8 cellular contexts compared by ENCODE assay signal in the genomic region with DNA sequence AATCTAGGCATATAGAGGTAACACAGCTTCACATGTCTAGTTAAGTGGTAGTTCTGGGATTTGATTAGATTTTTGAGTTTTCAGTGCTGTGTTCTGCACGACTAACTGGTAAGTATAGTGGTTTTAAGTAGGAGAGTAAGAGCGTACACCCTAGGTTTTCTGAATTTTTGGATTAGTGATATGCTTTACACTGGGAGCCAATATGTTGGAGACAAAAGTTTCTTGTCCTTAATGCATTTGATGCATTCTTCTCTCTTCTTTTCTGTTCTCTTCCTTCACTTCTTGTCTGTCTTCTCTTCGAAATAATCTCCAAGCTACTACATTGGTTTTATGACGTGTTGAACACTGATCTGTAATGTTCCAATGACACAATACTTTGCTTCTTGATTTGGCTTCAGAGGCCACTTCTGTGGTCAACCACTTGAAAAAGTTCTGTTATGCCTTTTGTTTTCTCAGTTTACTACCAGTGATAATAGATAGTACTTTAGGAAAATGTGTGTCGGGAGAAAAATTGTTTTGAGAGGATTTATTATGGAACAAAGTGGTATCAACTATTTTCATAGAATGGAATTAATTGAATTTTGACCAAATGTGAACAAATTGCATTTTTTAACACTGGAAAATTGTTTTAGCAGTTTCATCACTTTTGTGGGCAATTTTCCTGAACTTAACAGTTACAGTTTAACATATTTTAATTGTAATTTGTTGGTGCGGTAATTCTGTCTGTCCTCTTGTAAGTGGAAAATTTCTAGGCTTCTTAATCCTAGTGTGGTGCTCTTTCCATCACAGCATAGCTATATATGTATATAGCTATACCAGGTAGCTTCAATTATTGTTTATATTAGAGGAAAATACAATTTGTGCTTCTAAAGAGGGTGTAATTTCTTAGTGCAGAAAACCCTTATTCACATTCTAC. TPM values are rescaled to one million over a fixed set of nuclear protein-coding genes. Genes with fewer than 3 reads are reported as not detected.
A peak's percentile ranks its signal among the peaks of the same experiment; 100 is the strongest.
DNase-seq lines count a peak whose midpoint lies in the region; ATAC-seq and TF ChIP-seq lines count a peak whose summit lies in the region.

No MANE protein-coding gene starts in this region.

- H3K36me3 ChIP-seq in BLaER1: peaks cover 7% of the 10 kb centered on the region; the same call in 1 of the 2 replicates
- H3K36me3 ChIP-seq in mesodermal cell (ENCODE audit: control insufficient read depth, insufficient read depth, low read length): peaks cover 3% of the 10 kb centered on the region

- H3K4me1 ChIP-seq in BLaER1: peaks cover 21% of the 10 kb centered on the region
- H3K4me1 ChIP-seq in mesodermal cell (ENCODE audit: control insufficient read depth, insufficient read depth, low read length, poor library complexity, severe bottlenecking): peaks cover 8% of the 10 kb centered on the region

- H3K9me3 ChIP-seq in BLaER1 (no peaks in the 10 kb centered on the region), mesodermal cell (ENCODE audit: control insufficient read depth, low read length) (no peaks in the 10 kb centered on the region)

- intact Hi-C loops in activated CD8-positive, alpha-beta T cell treated with anti-CD3 and anti-CD28 coated beads for 36 hours (cut with micrococcal nuclease): no loop called here

- no peaks in the 10 kb centered on the region for H3K9me3 Mint-ChIP-seq in activated CD8-positive, alpha-beta T cell treated with anti-CD3 and anti-CD28 coated beads for 36 hours

- H3K27me3 ChIP-seq in BLaER1 (peaks cover 32% of the 10 kb centered on the region), HL-60 (ENCODE audit: insufficient read depth, poor library complexity, severe bottlenecking) (no peaks in the 10 kb centered on the region)

- H3K4me3 ChIP-seq in BLaER1: peak overlapping the region; percentile 94
- peak overlapping the region; percentile 76 for H3K4me3 ChIP-seq in HL-60 (replicated peaks; ENCODE audit: insufficient read depth, low read length)
- H3K4me3 ChIP-seq in mesodermal cell (ENCODE audit: extremely low read depth, insufficient read depth, low read length, poor library complexity, severe bottlenecking): peak overlapping the region; percentile 6

- H3K27me3 Mint-ChIP-seq in activated CD8-positive, alpha-beta T cell treated with anti-CD3 and anti-CD28 coated beads for 36 hours: no peaks in the 10 kb centered on the region

- TF ChIP-seq CTCF in HL-60 (IDR thresholded peaks at IDR 0.05; ENCODE audit: insufficient read depth, low read length): no peak
- no peak for TF ChIP-seq CTCF in activated CD8-positive, alpha-beta T cell treated with anti-CD3 and anti-CD28 coated beads for 36 hours (IDR thresholded peaks at IDR 0.05)

- peaks cover 67% of the 10 kb centered on the region for H3K36me3 Mint-ChIP-seq in activated CD8-positive, alpha-beta T cell treated with anti-CD3 and anti-CD28 coated beads for 36 hours (ENCODE audit: low read depth)

- DNase-seq in HL-60 (ENCODE audit: low read depth in 1 of 2, low spot score in 1 of 2): peak; percentile 41 to 56
- DNase-seq in activated CD8-positive, alpha-beta T cell treated with anti-CD3 and anti-CD28 coated beads for 36 hours: peak; percentile 57
- no peak for DNase-seq in D341Med (ENCODE audit: low spot score)
- no peak for DNase-seq in hippocampal formation (lab: John Stamatoyannopoulos, UW)
- DNase-seq in NCI-H526 treated with DMSO at 0.1 percent for 48 hours (lab: John Stamatoyannopoulos, UW): no peak

- 64% methylated on average over 4 to 5 of the region's 6 CpGs for WGBS in mesodermal cell (ENCODE audit: insufficient coverage in 2 of 2), 2 experiments

- ATAC-seq in activated CD8-positive, alpha-beta T cell treated with anti-CD3 and anti-CD28 coated beads for 36 hours: no peak
- no peak for ATAC-seq in GM18498 (IDR thresholded peaks at IDR 0.05; ENCODE audit: unreplicated experiment)

- POLR2A ChIA-PET in activated CD8-positive, alpha-beta T cell treated with anti-CD3 and anti-CD28 coated beads for 36 hours (lab: Charles Lee): interaction anchor here (0.6 to 3.7 kb wide), 15 partner anchors 7 to 259 kb away, joined by 3 to 64 read pairs (median 4); a partner anchor contains a TSS

- H3K4me3 Mint-ChIP-seq in activated CD8-positive, alpha-beta T cell treated with anti-CD3 and anti-CD28 coated beads for 36 hours: peak overlapping the region; percentile 79

- no peak overlapping the region for H3K9ac ChIP-seq in BLaER1

- H4K20me1 ChIP-seq in BLaER1: peaks cover 60% of the 10 kb centered on the region

- H3K4me1 Mint-ChIP-seq in activated CD8-positive, alpha-beta T cell treated with anti-CD3 and anti-CD28 coated beads for 36 hours (ENCODE audit: low read depth): peaks cover 48% of the 10 kb centered on the region

- peak overlapping the region; percentile 89 for H3K27ac Mint-ChIP-seq in activated CD8-positive, alpha-beta T cell treated with anti-CD3 and anti-CD28 coated beads for 36 hours

- no peak overlapping the region for H3K27ac ChIP-seq in BLaER1
- H3K27ac ChIP-seq in HL-60 (replicated peaks): no peak overlapping the region; the same call in 1 of the 2 replicates
- no peak overlapping the region for H3K27ac ChIP-seq in mesodermal cell (ENCODE audit: low read depth, low read length, severe bottlenecking)

- CTCF ChIA-PET in activated CD8-positive, alpha-beta T cell treated with anti-CD3 and anti-CD28 coated beads for 36 hours (lab: Charles Lee): interaction anchor here (0.9 to 5.1 kb wide), 7 partner anchors 68 to 260 kb away, joined by 3 to 55 read pairs (median 6); a partner anchor contains a TSS

- H3K4me2 ChIP-seq in BLaER1: peak overlapping the region; percentile 97

RNA-seq across cellular contexts. Expression of a gene that starts 2.6 kb away (rescaled TPM):
- total RNA-seq in activated CD8-positive, alpha-beta T cell treated with anti-CD3 and anti-CD28 coated beads for 36 hours: 10 to 100 TPM; 42.3 to 43.1 TPM
- 8.5 TPM for polyA plus RNA-seq in mesodermal cell (2013, experiment 1 of 2)
- polyA plus RNA-seq in mesodermal cell (2013, experiment 2 of 2): 7.9 TPM

Comparison
In these comparisons a context has a peak if more than half of its experiments do, and no peak if none do; other contexts are left out.
1. H3K4me3 ChIP-seq: peak in every context shown above with its lines; median percentile 94 in BLaER1; 76 in HL-60; 6 in mesodermal cell.
2. DNase-seq: peak in HL-60 (2 of 2) and activated CD8-positive, alpha-beta T cell treated with anti-CD3 and anti-CD28 coated beads for 36 hours (single experiment); none in D341Med (single experiment), hippocampal formation (0 of 2) and NCI-H526 treated with DMSO at 0.1 percent for 48 hours (single experiment).